ENCODE assay signal across 21 cellular contexts in genomic region chr5:175591293-175591692, GRCh38.
A peak's percentile ranks its signal among the peaks of the same experiment; 100 is the strongest.
DNase-seq lines count a peak whose midpoint lies in the region; ATAC-seq, FAIRE-seq and TF ChIP-seq lines count a peak whose summit lies in the region.
"Had no signal": no experiment of that assay in that cellular context is flagged by ENCODE, and none has a peak within 500 bp of the region (broad histone marks: within the 10 kb centered on the region; RNA-seq: fewer than 3 reads in every experiment).

No MANE protein-coding gene starts in this region.

- H4K20me1 ChIP-seq in astrocyte (ENCODE audit: insufficient read depth, low read length) (no peaks in the 10 kb centered on the region), smooth muscle cell (ENCODE audit: low read depth) (no peaks in the 10 kb centered on the region)
- H4K20me1 ChIP-seq: BLaER1 had no signal

- TF ChIP-seq CTCF in astrocyte (IDR thresholded peaks at IDR 0.05; ENCODE audit: insufficient read depth, low read depth, low read length) (no peak), smooth muscle cell (IDR thresholded peaks at IDR 0.05; ENCODE audit: borderline replicate concordance, insufficient read depth, poor library complexity, severe bottlenecking) (no peak)

- FAIRE-seq in astrocyte (lab: Jason Lieb, UNC), result no peak
- FAIRE-seq: D721Med, GM12878, GM19239 had no signal

- H3K14ac ChIP-seq in mesenchymal stem cell (ENCODE audit: low read length in 2 of 2), result no peak overlapping the region

- no peaks in the 10 kb centered on the region for H3K27me3 ChIP-seq in astrocyte (ENCODE audit: insufficient read depth, low read length)
- H3K27me3 ChIP-seq in mesenchymal stem cell (ENCODE audit: control insufficient read depth in 1 of 2, insufficient read depth in 1 of 2, low read length in 2 of 2), result no peaks in the 10 kb centered on the region
- H3K27me3 ChIP-seq in smooth muscle cell (ENCODE audit: low read depth), result no peaks in the 10 kb centered on the region
- H3K27me3 ChIP-seq: BLaER1 had no signal

- H3K36me3 ChIP-seq in astrocyte (ENCODE audit: insufficient read depth, low read length) (no peaks in the 10 kb centered on the region), mesenchymal stem cell (ENCODE audit: control insufficient read depth in 1 of 2, insufficient read depth in 2 of 2, low read depth in 1 of 2, low read length in 2 of 2) (no peaks in the 10 kb centered on the region), smooth muscle cell (ENCODE audit: low read depth) (no peaks in the 10 kb centered on the region)
- H3K36me3 ChIP-seq: BLaER1 had no signal

- H3K23ac ChIP-seq in mesenchymal stem cell (ENCODE audit: low read length in 2 of 2), result no peak overlapping the region

- H3K4me2 ChIP-seq in astrocyte (ENCODE audit: low read length), result peak overlapping the region; percentile 66
- no peak overlapping the region for H3K4me2 ChIP-seq in mesenchymal stem cell (ENCODE audit: low read length, poor library complexity, severe bottlenecking)
- H3K4me2 ChIP-seq in smooth muscle cell, result peak overlapping the region; percentile 77
- H3K4me2 ChIP-seq: GM23338 had no signal

- peak overlapping the region; percentile 27 for H2AFZ ChIP-seq in astrocyte (ENCODE audit: low read depth, low read length)
- no peak overlapping the region for H2AFZ ChIP-seq in mesenchymal stem cell (ENCODE audit: low read depth, low read length)
- H2AFZ ChIP-seq in smooth muscle cell (ENCODE audit: low read depth), result no peak overlapping the region
- H2AFZ ChIP-seq: GM23338 had no signal

- peaks cover 6% of the 10 kb centered on the region for H3F3A ChIP-seq in smooth muscle cell (ENCODE audit: low read depth)

- peak overlapping the region; percentile 92 for H3K27ac Mint-ChIP-seq in astrocyte (ENCODE audit: unreplicated experiment)
- H3K27ac Mint-ChIP-seq: CD4-positive, alpha-beta T cell; CD8-positive, alpha-beta memory T cell; GM23338; H9; HFFc6 had no signal

- 66% methylated on average over 2 of the region's 4 CpGs for WGBS in mesenchymal stem cell
- 60% methylated on average over 4 of the region's 4 CpGs for WGBS in smooth muscle cell (ENCODE audit: low lambda C conversion rate)

- H2BK15ac ChIP-seq in mesenchymal stem cell (ENCODE audit: low read depth, poor library complexity, severe bottlenecking), result no peak overlapping the region

- no peak overlapping the region for H2BK5ac ChIP-seq in mesenchymal stem cell (ENCODE audit: low read depth, low read length, poor library complexity, severe bottlenecking)

- peaks cover 4% of the 10 kb centered on the region for H3K9me3 Mint-ChIP-seq in astrocyte (ENCODE audit: unreplicated experiment)

- ATAC-seq in esophagus mucosa, result peak; percentile 53
- ATAC-seq in SK-N-SH treated with all-trans-retinoic acid at 6 μM for 48 hours, result no peak
- ATAC-seq: GM12878, GM23338 had no signal

- H2BK120ac ChIP-seq in mesenchymal stem cell (ENCODE audit: low read depth, low read length), result no peak overlapping the region

- DNase-seq in astrocyte (ENCODE audit: low read depth), result no peak
- no peak for DNase-seq in mesenchymal stem cell
- DNase-seq in smooth muscle cell (lab: John Stamatoyannopoulos, UW; ENCODE audit: unreplicated experiment), result no peak
- DNase-seq in HCEC 1CT, result no peak
- no peak for DNase-seq in RKO (ENCODE audit: low spot score)
- no peak for DNase-seq in T-helper 1 cell
- DNase-seq: CD4-positive, alpha-beta T cell; CD8-positive, alpha-beta memory T cell; DMS 273 treated with DMSO at 0.1 percent for 48 hours; DMS79; GDM1; H9; HFFc6 had no signal

- H3K27ac ChIP-seq in astrocyte (ENCODE audit: low read depth, low read length) (peak overlapping the region; percentile 23), mesenchymal stem cell (ENCODE audit: low read length, poor library complexity, severe bottlenecking) (no peak overlapping the region), smooth muscle cell (ENCODE audit: low read depth) (peak overlapping the region; percentile 65)
- H3K27ac ChIP-seq: BLaER1 had no signal

- H3K36me3 Mint-ChIP-seq in astrocyte (ENCODE audit: low read depth, unreplicated experiment), result no peaks in the 10 kb centered on the region

- H3K27me3 Mint-ChIP-seq in astrocyte (ENCODE audit: low read depth, unreplicated experiment), result peaks cover 2% of the 10 kb centered on the region
- H3K27me3 Mint-ChIP-seq: CD4-positive, alpha-beta T cell had no signal

- no peak overlapping the region for H2BK12ac ChIP-seq in mesenchymal stem cell (ENCODE audit: low read length in 2 of 2)

- H3K4me3 Mint-ChIP-seq in astrocyte (ENCODE audit: unreplicated experiment), result no peak overlapping the region
- H3K4me3 Mint-ChIP-seq: CD14-positive monocyte; CD4-positive, alpha-beta T cell; CD8-positive, alpha-beta memory T cell; GM23338; H9; HFFc6 had no signal

- H3K9ac ChIP-seq in astrocyte (ENCODE audit: low read length) (no peak overlapping the region), mesenchymal stem cell (ENCODE audit: low read length) (no peak overlapping the region), smooth muscle cell (ENCODE audit: low read depth) (peak overlapping the region; percentile 8)
- H3K9ac ChIP-seq: BLaER1 had no signal

- H3K4ac ChIP-seq in mesenchymal stem cell (ENCODE audit: low read depth in 1 of 2, low read length in 2 of 2), result peak overlapping the region in 1 of 2 experiments; percentile 24

- H3K18ac ChIP-seq in mesenchymal stem cell (ENCODE audit: low read depth in 1 of 2, low read length in 2 of 2), result no peak overlapping the region

- no peaks in the 10 kb centered on the region for H3K79me1 ChIP-seq in mesenchymal stem cell (replicated peaks; ENCODE audit: low read length, poor library complexity, severe bottlenecking)

- no peak overlapping the region for H4K91ac ChIP-seq in mesenchymal stem cell (ENCODE audit: low read length)

- peak overlapping the region; percentile 71 for H4K8ac ChIP-seq in mesenchymal stem cell (ENCODE audit: low read length)

- H3K79me2 ChIP-seq in astrocyte (ENCODE audit: insufficient read depth, low read length), result no peaks in the 10 kb centered on the region
- no peaks in the 10 kb centered on the region for H3K79me2 ChIP-seq in smooth muscle cell (ENCODE audit: low read depth)

- H3K4me1 ChIP-seq in astrocyte (ENCODE audit: insufficient read depth, low read length) (peaks cover 18% of the 10 kb centered on the region), mesenchymal stem cell (ENCODE audit: control insufficient read depth, insufficient read depth, low read depth, low read length) (no peaks in the 10 kb centered on the region), smooth muscle cell (ENCODE audit: low read depth) (peaks cover 6% of the 10 kb centered on the region)

- no peak overlapping the region for H3K4me3 ChIP-seq in astrocyte (ENCODE audit: insufficient read depth, low read depth, low read length)
- no peak overlapping the region for H3K4me3 ChIP-seq in mesenchymal stem cell (ENCODE audit: insufficient read depth in 1 of 2, low read depth in 1 of 2, low read length in 2 of 2)
- H3K4me3 ChIP-seq in smooth muscle cell, result no peak overlapping the region
- H3K4me3 ChIP-seq: BLaER1, GM12878, GM23338 had no signal

- no peak overlapping the region for H2AK5ac ChIP-seq in mesenchymal stem cell (ENCODE audit: low read length, severe bottlenecking)

- H3K9me3 ChIP-seq in astrocyte (ENCODE audit: insufficient read depth, low read depth, low read length) (no peaks in the 10 kb centered on the region), mesenchymal stem cell (ENCODE audit: control insufficient read depth, low read length) (peaks cover 5% of the 10 kb centered on the region), smooth muscle cell (replicated peaks; ENCODE audit: low read depth) (no peaks in the 10 kb centered on the region)

- peaks cover 20% of the 10 kb centered on the region for H3K4me1 Mint-ChIP-seq in astrocyte (ENCODE audit: low read depth, unreplicated experiment)
- H3K4me1 Mint-ChIP-seq: CD8-positive, alpha-beta memory T cell had no signal

TF ChIP-seq in SK-N-SH treated with all-trans-retinoic acid at 6 μM for 48 hours, 23 proteins besides CTCF, POLR2A, EP300 and RAD21 (continues in another document):
- TF ChIP-seq SNAI2 (CRISPR knock-in tag; IDR thresholded peaks at IDR 0.05), result no peak
- no peak for TF ChIP-seq ZFP3 (CRISPR knock-in tag; IDR thresholded peaks at IDR 0.05)
- no peak for TF ChIP-seq CREB5 (CRISPR knock-in tag; IDR thresholded peaks at IDR 0.05; ENCODE audit: low read depth)
- TF ChIP-seq TCF4 (CRISPR knock-in tag; IDR thresholded peaks at IDR 0.05; ENCODE audit: borderline replicate concordance), result no peak
- no peak for TF ChIP-seq PPARA (CRISPR knock-in tag; IDR thresholded peaks at IDR 0.05; ENCODE audit: borderline replicate concordance)
- no peak for TF ChIP-seq ZC3H10 (CRISPR knock-in tag; IDR thresholded peaks at IDR 0.05)
- TF ChIP-seq TOX (CRISPR knock-in tag; IDR thresholded peaks at IDR 0.05; ENCODE audit: borderline replicate concordance), result no peak
- no peak for TF ChIP-seq ZNF70 (CRISPR knock-in tag; IDR thresholded peaks at IDR 0.05)
- TF ChIP-seq CSRNP3 (CRISPR knock-in tag; IDR thresholded peaks at IDR 0.05), result no peak
